ENCODE assay signal across 25 cellular contexts in genomic region chr18:4412286-4412685, GRCh38. TPM values are rescaled to one million over a fixed set of nuclear protein-coding genes. Genes with fewer than 3 reads are reported as not detected.
"Had no signal": no experiment of that assay in that cellular context is flagged by ENCODE, and none has a peak within 500 bp of the region (broad histone marks: within the 10 kb centered on the region; RNA-seq: fewer than 3 reads in every experiment).

No MANE protein-coding gene starts in this region.

- H3K4me1 ChIP-seq: esophagus squamous epithelium, gastrocnemius medialis, left ventricle myocardium inferior, parathyroid adenoma, right lobe of liver, stomach, suprapubic skin, tibial nerve had no signal

- H3K27ac ChIP-seq: esophagus squamous epithelium, gastrocnemius medialis, left ventricle myocardium inferior, parathyroid adenoma, right lobe of liver, skin epidermis, stomach, suprapubic skin, tibial nerve, WERI-Rb-1 had no signal

- H3K27me3 Mint-ChIP-seq: activated T-helper 17 cell treated with anti-CD3 and anti-CD28 coated beads, Interleukin-2, amount 50 U/mL, for 72 hours; brain; central memory CD8-positive, alpha-beta T cell had no signal

- H3K36me3 Mint-ChIP-seq: activated naive CD4-positive, alpha-beta T cell treated with anti-CD3 and anti-CD28 coated beads, Interleukin-2, amount 50 U/mL, for 72 hours; stimulated activated effector memory CD8-positive, alpha-beta T cell treated with anti-CD3 and anti-CD28 coated beads, Interleukin-12 subunit alpha, Interleukin-12 subunit beta, amount 100 ng/mL, for 72 hours had no signal

- H3K4me3 ChIP-seq: esophagus squamous epithelium, gastrocnemius medialis, left ventricle myocardium inferior, right lobe of liver, skin epidermis, stomach, suprapubic skin, tibial nerve had no signal

- H3K9me3 Mint-ChIP-seq: endodermal cell, nephron progenitor cell had no signal

- ATAC-seq: activated naive CD4-positive, alpha-beta T cell treated with anti-CD3 and anti-CD28 coated beads, Interleukin-2, amount 50 U/mL, for 72 hours; activated T-helper 17 cell treated with anti-CD3 and anti-CD28 coated beads, Interleukin-2, amount 50 U/mL, for 72 hours; gastrocnemius medialis; right lobe of liver; stimulated activated effector memory CD8-positive, alpha-beta T cell treated with anti-CD3 and anti-CD28 coated beads, Interleukin-12 subunit alpha, Interleukin-12 subunit beta, amount 100 ng/mL, for 72 hours had no signal

- H3K27me3 ChIP-seq: esophagus squamous epithelium, gastrocnemius medialis, right lobe of liver, stomach, suprapubic skin, tibial nerve had no signal

- DNase-seq: activated CD4-positive, CD25-positive, alpha-beta regulatory T cell treated with anti-CD3 and anti-CD28 coated beads, Interleukin-2, amount 50 U/mL, for 72 hours; activated T-cell treated with anti-CD3 and anti-CD28 coated beads, Interleukin-2, amount 50 U/mL, for 1 hour; aorta; cortex of kidney; endodermal cell; esophagus squamous epithelium; gastrocnemius medialis; hippocampal formation; left ventricle myocardium inferior; mammary epithelial cell; nephron progenitor cell; right lobe of liver; stimulated activated CD4-positive, alpha-beta T cell treated with anti-CD3 and anti-CD28 coated beads, Interleukin-2, amount 100 ng/mL, for 24 hours; stomach; WERI-Rb-1 had no signal

- H3K9me3 ChIP-seq: esophagus squamous epithelium, gastrocnemius medialis, left ventricle myocardium inferior, right lobe of liver, stomach, suprapubic skin, tibial nerve had no signal

- H3K36me3 ChIP-seq: esophagus squamous epithelium, gastrocnemius medialis, left ventricle myocardium inferior, right lobe of liver, stomach, suprapubic skin, tibial nerve, WERI-Rb-1 had no signal

- H3K27ac Mint-ChIP-seq: activated naive CD4-positive, alpha-beta T cell treated with anti-CD3 and anti-CD28 coated beads, Interleukin-2, amount 50 U/mL, for 72 hours; activated T-helper 17 cell treated with anti-CD3 and anti-CD28 coated beads, Interleukin-2, amount 50 U/mL, for 72 hours; endodermal cell; nephron progenitor cell; stimulated activated effector memory CD8-positive, alpha-beta T cell treated with anti-CD3 and anti-CD28 coated beads, Interleukin-12 subunit alpha, Interleukin-12 subunit beta, amount 100 ng/mL, for 72 hours; T-helper 2 cell treated with Interferon-gamma antibody and Interleukin-4, amounts not matched to agents 5 μg/mL and 100 μg/mL, for 36 hours had no signal

- H3K4me1 Mint-ChIP-seq: activated T-helper 17 cell treated with anti-CD3 and anti-CD28 coated beads, Interleukin-2, amount 50 U/mL, for 72 hours; brain; central memory CD8-positive, alpha-beta T cell; endodermal cell; nephron progenitor cell; stimulated activated effector memory CD8-positive, alpha-beta T cell treated with anti-CD3 and anti-CD28 coated beads, Interleukin-12 subunit alpha, Interleukin-12 subunit beta, amount 100 ng/mL, for 72 hours had no signal

- H3K4me3 Mint-ChIP-seq: activated T-helper 17 cell treated with anti-CD3 and anti-CD28 coated beads, Interleukin-2, amount 50 U/mL, for 72 hours; brain; central memory CD8-positive, alpha-beta T cell; endodermal cell; nephron progenitor cell; stimulated activated effector memory CD8-positive, alpha-beta T cell treated with anti-CD3 and anti-CD28 coated beads, Interleukin-12 subunit alpha, Interleukin-12 subunit beta, amount 100 ng/mL, for 72 hours; T-helper 2 cell treated with Interferon-gamma antibody and Interleukin-4, amounts not matched to agents 5 μg/mL and 100 μg/mL, for 36 hours had no signal

RNA-seq across cellular contexts. Expression of gene DLGAP1, which starts 42.8 kb away (rescaled TPM):
- total RNA-seq: activated naive CD4-positive, alpha-beta T cell treated with anti-CD3 and anti-CD28 coated beads, Interleukin-2, amount 50 U/mL, for 72 hours had no signal
